1 cellular context compared by ENCODE assay signal in the genomic region with DNA sequence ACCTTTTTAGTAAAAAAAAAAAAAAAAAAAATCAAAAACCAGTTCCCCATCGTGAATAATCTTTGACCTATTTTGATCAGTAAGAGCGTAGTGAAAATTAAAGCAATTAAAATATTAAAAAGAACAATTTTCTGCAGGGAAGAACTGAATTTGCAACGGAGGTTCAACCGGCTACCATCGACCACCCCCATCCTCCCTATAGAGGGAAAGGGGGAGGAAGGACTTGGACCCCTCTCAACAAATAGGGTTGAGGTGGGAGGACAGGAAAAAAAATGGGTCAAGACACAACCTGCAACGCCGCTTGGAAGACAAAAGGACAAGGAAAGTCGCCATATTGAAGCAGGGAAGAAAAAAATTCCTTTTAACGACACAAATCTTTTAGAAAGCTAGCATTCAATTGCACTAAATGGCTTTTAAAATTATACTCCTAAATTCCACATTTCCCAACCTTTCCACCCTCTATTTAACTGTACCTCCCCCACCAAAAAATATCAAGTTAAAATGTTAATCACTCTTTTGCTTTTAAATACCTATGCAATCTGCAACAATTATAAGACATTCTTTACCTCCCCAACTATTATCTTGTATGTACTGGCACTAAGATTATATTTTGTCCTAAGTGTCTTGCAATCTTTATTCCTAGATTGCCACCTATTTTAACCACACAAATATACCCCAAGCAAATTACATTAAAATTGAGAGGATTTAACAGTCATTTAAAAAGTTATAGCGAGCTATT.
A peak's percentile ranks its signal among the peaks of the same experiment; 100 is the strongest.
TF ChIP-seq lines count a peak whose summit lies in the region.

No MANE protein-coding gene starts in this region.

TF ChIP-seq in HepG2, 621 proteins besides CTCF, POLR2A, EP300 and RAD21 (continued from another document):
- TF ChIP-seq DNMT3B (CRISPR knock-in tag; conservative IDR thresholded peaks at IDR 0.05) = no peak
- TF ChIP-seq, protein P1, sequence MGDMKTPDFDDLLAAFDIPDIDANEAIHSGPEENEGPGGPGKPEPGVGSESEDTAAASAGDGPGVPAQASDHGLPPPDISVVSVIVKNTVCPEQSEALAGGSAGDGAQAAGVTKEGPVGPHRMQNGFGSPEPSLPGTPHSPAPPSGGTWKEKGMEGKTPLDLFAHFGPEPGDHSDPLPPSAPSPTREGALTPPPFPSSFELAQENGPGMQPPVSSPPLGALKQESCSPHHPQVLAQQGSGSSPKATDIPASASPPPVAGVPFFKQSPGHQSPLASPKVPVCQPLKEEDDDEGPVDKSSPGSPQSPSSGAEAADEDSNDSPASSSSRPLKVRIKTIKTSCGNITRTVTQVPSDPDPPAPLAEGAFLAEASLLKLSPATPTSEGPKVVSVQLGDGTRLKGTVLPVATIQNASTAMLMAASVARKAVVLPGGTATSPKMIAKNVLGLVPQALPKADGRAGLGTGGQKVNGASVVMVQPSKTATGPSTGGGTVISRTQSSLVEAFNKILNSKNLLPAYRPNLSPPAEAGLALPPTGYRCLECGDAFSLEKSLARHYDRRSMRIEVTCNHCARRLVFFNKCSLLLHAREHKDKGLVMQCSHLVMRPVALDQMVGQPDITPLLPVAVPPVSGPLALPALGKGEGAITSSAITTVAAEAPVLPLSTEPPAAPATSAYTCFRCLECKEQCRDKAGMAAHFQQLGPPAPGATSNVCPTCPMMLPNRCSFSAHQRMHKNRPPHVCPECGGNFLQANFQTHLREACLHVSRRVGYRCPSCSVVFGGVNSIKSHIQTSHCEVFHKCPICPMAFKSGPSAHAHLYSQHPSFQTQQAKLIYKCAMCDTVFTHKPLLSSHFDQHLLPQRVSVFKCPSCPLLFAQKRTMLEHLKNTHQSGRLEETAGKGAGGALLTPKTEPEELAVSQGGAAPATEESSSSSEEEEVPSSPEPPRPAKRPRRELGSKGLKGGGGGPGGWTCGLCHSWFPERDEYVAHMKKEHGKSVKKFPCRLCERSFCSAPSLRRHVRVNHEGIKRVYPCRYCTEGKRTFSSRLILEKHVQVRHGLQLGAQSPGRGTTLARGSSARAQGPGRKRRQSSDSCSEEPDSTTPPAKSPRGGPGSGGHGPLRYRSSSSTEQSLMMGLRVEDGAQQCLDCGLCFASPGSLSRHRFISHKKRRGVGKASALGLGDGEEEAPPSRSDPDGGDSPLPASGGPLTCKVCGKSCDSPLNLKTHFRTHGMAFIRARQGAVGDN (CRISPR knock-in tag; IDR thresholded peaks at IDR 0.05) = no peak
- TF ChIP-seq ARNTL (CRISPR knock-in tag; IDR thresholded peaks at IDR 0.05) = 0 out of 2 replicates have a peak, but pooled peaks have one; percentile 2
- TF ChIP-seq, protein P2, sequence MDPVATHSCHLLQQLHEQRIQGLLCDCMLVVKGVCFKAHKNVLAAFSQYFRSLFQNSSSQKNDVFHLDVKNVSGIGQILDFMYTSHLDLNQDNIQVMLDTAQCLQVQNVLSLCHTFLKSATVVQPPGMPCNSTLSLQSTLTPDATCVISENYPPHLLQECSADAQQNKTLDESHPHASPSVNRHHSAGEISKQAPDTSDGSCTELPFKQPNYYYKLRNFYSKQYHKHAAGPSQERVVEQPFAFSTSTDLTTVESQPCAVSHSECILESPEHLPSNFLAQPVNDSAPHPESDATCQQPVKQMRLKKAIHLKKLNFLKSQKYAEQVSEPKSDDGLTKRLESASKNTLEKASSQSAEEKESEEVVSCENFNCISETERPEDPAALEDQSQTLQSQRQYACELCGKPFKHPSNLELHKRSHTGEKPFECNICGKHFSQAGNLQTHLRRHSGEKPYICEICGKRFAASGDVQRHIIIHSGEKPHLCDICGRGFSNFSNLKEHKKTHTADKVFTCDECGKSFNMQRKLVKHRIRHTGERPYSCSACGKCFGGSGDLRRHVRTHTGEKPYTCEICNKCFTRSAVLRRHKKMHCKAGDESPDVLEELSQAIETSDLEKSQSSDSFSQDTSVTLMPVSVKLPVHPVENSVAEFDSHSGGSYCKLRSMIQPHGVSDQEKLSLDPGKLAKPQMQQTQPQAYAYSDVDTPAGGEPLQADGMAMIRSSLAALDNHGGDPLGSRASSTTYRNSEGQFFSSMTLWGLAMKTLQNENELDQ (CRISPR knock-in tag; IDR thresholded peaks at IDR 0.05; ENCODE audit: borderline replicate concordance) = no peak
- TF ChIP-seq ZNF782 (CRISPR knock-in tag; IDR thresholded peaks at IDR 0.05; ENCODE audit: borderline replicate concordance) = no peak
- 0 out of 2 replicates have a peak, but pooled peaks have one; percentile 6 for TF ChIP-seq MED13 (CRISPR knock-in tag; IDR thresholded peaks at IDR 0.05)
- TF ChIP-seq ZNF253 (CRISPR knock-in tag; IDR thresholded peaks at IDR 0.05; ENCODE audit: borderline replicate concordance) = no peak
- TF ChIP-seq ZNF710 (CRISPR knock-in tag; IDR thresholded peaks at IDR 0.05; ENCODE audit: borderline replicate concordance) = peak; percentile 17; the same call in 1 of the 2 replicates
- no peak for TF ChIP-seq FOXC1 (CRISPR knock-in tag; IDR thresholded peaks at IDR 0.05; ENCODE audit: borderline replicate concordance)
- TF ChIP-seq ZNF274 (CRISPR knock-in tag; IDR thresholded peaks at IDR 0.05) = no peak
- TF ChIP-seq, protein P3, sequence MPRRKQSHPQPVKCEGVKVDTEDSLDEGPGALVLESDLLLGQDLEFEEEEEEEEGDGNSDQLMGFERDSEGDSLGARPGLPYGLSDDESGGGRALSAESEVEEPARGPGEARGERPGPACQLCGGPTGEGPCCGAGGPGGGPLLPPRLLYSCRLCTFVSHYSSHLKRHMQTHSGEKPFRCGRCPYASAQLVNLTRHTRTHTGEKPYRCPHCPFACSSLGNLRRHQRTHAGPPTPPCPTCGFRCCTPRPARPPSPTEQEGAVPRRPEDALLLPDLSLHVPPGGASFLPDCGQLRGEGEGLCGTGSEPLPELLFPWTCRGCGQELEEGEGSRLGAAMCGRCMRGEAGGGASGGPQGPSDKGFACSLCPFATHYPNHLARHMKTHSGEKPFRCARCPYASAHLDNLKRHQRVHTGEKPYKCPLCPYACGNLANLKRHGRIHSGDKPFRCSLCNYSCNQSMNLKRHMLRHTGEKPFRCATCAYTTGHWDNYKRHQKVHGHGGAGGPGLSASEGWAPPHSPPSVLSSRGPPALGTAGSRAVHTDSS (CRISPR knock-in tag; conservative IDR thresholded peaks at IDR 0.05) = no peak
- no peak for TF ChIP-seq ZNF280B (CRISPR knock-in tag; IDR thresholded peaks at IDR 0.05; ENCODE audit: borderline replicate concordance)
- no peak for TF ChIP-seq ZKSCAN5 (CRISPR knock-in tag; IDR thresholded peaks at IDR 0.05)
- TF ChIP-seq CBFB (CRISPR knock-in tag; IDR thresholded peaks at IDR 0.05) = no peak
- TF ChIP-seq NR2F1 (CRISPR knock-in tag; IDR thresholded peaks at IDR 0.05) = peak in 1 of 2 experiments; percentile 62; a peak in 2 of 4 replicates
- no peak for TF ChIP-seq ZNF124 (CRISPR knock-in tag; IDR thresholded peaks at IDR 0.05)
- no peak for TF ChIP-seq SAFB2 (CRISPR knock-in tag; IDR thresholded peaks at IDR 0.05; ENCODE audit: borderline replicate concordance, low read depth)
- TF ChIP-seq GMEB1 (CRISPR knock-in tag; IDR thresholded peaks at IDR 0.05; ENCODE audit: borderline replicate concordance) = 0 out of 2 replicates have a peak, but pooled peaks have one; percentile 6
- no peak for TF ChIP-seq ZNF383 (CRISPR knock-in tag; IDR thresholded peaks at IDR 0.05; ENCODE audit: borderline replicate concordance)
- TF ChIP-seq KDM5B (CRISPR knock-in tag; IDR thresholded peaks at IDR 0.05; ENCODE audit: borderline replicate concordance) = no peak
- peak; percentile 44; the same call in 1 of the 2 replicates for TF ChIP-seq ZNF639 (CRISPR knock-in tag; conservative IDR thresholded peaks at IDR 0.05)
- no peak for TF ChIP-seq HMG20B (CRISPR knock-in tag; conservative IDR thresholded peaks at IDR 0.05)
- peak; percentile 77; the same call in 1 of the 2 replicates for TF ChIP-seq ZC3H4 (CRISPR knock-in tag; IDR thresholded peaks at IDR 0.05; ENCODE audit: borderline replicate concordance)
- no peak for TF ChIP-seq MAFK (conservative IDR thresholded peaks at IDR 0.05 in 1 of 2, IDR thresholded peaks at IDR 0.05 in 1 of 2; ENCODE audit: low read length in 2 of 2)
- no peak for TF ChIP-seq ZFP37 (CRISPR knock-in tag; IDR thresholded peaks at IDR 0.05; ENCODE audit: borderline replicate concordance)
- peak; percentile 55 for TF ChIP-seq YY1 (IDR thresholded peaks at IDR 0.05; ENCODE audit: insufficient read depth, insufficient replicate concordance, low read depth, low read length)
- TF ChIP-seq ZNF18 (CRISPR knock-in tag; IDR thresholded peaks at IDR 0.05; ENCODE audit: insufficient replicate concordance) = no peak
- peak; percentile 30 for TF ChIP-seq TAF15 (IDR thresholded peaks at IDR 0.05; ENCODE audit: low read depth, low read length, poor library complexity, severe bottlenecking)
- 0 out of 2 replicates have a peak, but pooled peaks have one; percentile 30 for TF ChIP-seq WIZ (CRISPR knock-in tag; IDR thresholded peaks at IDR 0.05)
- 0 out of 2 replicates have a peak, but pooled peaks have one; percentile 12 for TF ChIP-seq AHR (CRISPR knock-in tag; IDR thresholded peaks at IDR 0.05)
- no peak for TF ChIP-seq ZNF83 (CRISPR knock-in tag; IDR thresholded peaks at IDR 0.05; ENCODE audit: borderline replicate concordance)
- TF ChIP-seq U2AF2 (IDR thresholded peaks at IDR 0.05; ENCODE audit: low read depth, low read length) = no peak
- TF ChIP-seq RXRB (CRISPR knock-in tag; IDR thresholded peaks at IDR 0.05; ENCODE audit: borderline replicate concordance) = no peak
- TF ChIP-seq ZNF776 (CRISPR knock-in tag; IDR thresholded peaks at IDR 0.05) = no peak; the same call in 1 of the 2 replicates
- TF ChIP-seq ZNF230 (CRISPR knock-in tag; IDR thresholded peaks at IDR 0.05) = no peak
